In genomic region chr20:15079594-15080340, GRCh38 we compare ENCODE assay signal across 34 cellular contexts.
"Had no signal": no experiment of that assay in that cellular context is flagged by ENCODE, and none has a peak within 500 bp of the region (broad histone marks: within the 10 kb centered on the region; RNA-seq: fewer than 3 reads in every experiment).

No MANE protein-coding gene starts in this region.

- H3K36me3 ChIP-seq: adrenal gland, esophagus muscularis mucosa, gastrocnemius medialis, heart left ventricle had no signal

- H3K27ac Mint-ChIP-seq: activated CD4-positive, alpha-beta T cell treated with anti-CD3 and anti-CD28 coated beads for 36 hours; activated CD8-positive, alpha-beta memory T cell treated with anti-CD3 and anti-CD28 coated beads, Interleukin-2, amount 10 ng/mL, durations not matched to agents 7 days and 5 days; activated CD8-positive, alpha-beta T cell treated with anti-CD3 and anti-CD28 coated beads for 36 hours; activated naive CD4-positive, alpha-beta T cell treated with anti-CD3 and anti-CD28 coated beads for 36 hours; activated naive CD4-positive, alpha-beta T cell treated with anti-CD3 and anti-CD28 coated beads, Interleukin-2, amount 50 U/mL, for 24 hours; activated naive CD8-positive, alpha-beta T cell treated with anti-CD3 and anti-CD28 coated beads for 36 hours; activated naive CD8-positive, alpha-beta T cell treated with anti-CD3 and anti-CD28 coated beads, Interleukin-2, amount 50 U/mL, for 24 hours; activated T-helper 1 cell treated with anti-CD3 and anti-CD28 coated beads, Interleukin-12 subunit alpha, Interleukin-12 subunit beta, Interleukin-2, Interleukin-4 antibody, amounts not matched to agents 30 ng/mL and 10 ng/mL and 1 ng/mL, durations not matched to agents 14 hours and 24 hours and 36 hours; activated T-helper 2 cell treated with anti-CD3 and anti-CD28 coated beads, Interferon-gamma antibody, Interleukin-2, Interleukin-4, amounts not matched to agents 10 μg/mL and 5 μg/mL and 100 μg/mL, durations not matched to agents 14 hours and 24 hours and 36 hours; effector memory CD8-positive, alpha-beta T cell had no signal

- FAIRE-seq: colon had no signal

- H3K4me3 ChIP-seq: adrenal gland, body of pancreas, esophagus muscularis mucosa, gastrocnemius medialis, heart left ventricle had no signal

- ATAC-seq: activated CD4-positive, alpha-beta T cell treated with anti-CD3 and anti-CD28 coated beads for 36 hours; activated CD8-positive, alpha-beta memory T cell treated with anti-CD3 and anti-CD28 coated beads, Interleukin-2, amount 10 ng/mL, durations not matched to agents 7 days and 5 days; activated CD8-positive, alpha-beta T cell treated with anti-CD3 and anti-CD28 coated beads for 36 hours; activated naive CD8-positive, alpha-beta T cell treated with anti-CD3 and anti-CD28 coated beads, Interleukin-2, amount 50 U/mL, for 24 hours; body of pancreas; effector memory CD8-positive, alpha-beta T cell; foreskin keratinocyte; gastrocnemius medialis; heart left ventricle had no signal

- H3K27me3 ChIP-seq: adrenal gland, body of pancreas, esophagus muscularis mucosa, foreskin keratinocyte, gastrocnemius medialis, heart left ventricle had no signal

- H3K36me3 Mint-ChIP-seq: activated CD8-positive, alpha-beta memory T cell treated with anti-CD3 and anti-CD28 coated beads, Interleukin-2, amount 10 ng/mL, durations not matched to agents 7 days and 5 days; activated naive CD4-positive, alpha-beta T cell treated with anti-CD3 and anti-CD28 coated beads, Interleukin-2, amount 50 U/mL, for 24 hours; activated naive CD8-positive, alpha-beta T cell treated with anti-CD3 and anti-CD28 coated beads for 36 hours had no signal

- H3K4me1 Mint-ChIP-seq: activated CD4-positive, alpha-beta T cell treated with anti-CD3 and anti-CD28 coated beads for 36 hours; activated CD8-positive, alpha-beta memory T cell treated with anti-CD3 and anti-CD28 coated beads, Interleukin-2, amount 10 ng/mL, durations not matched to agents 7 days and 5 days; activated naive CD4-positive, alpha-beta T cell treated with anti-CD3 and anti-CD28 coated beads, Interleukin-2, amount 50 U/mL, for 24 hours; activated naive CD8-positive, alpha-beta T cell treated with anti-CD3 and anti-CD28 coated beads for 36 hours; activated naive CD8-positive, alpha-beta T cell treated with anti-CD3 and anti-CD28 coated beads, Interleukin-2, amount 50 U/mL, for 24 hours had no signal

- H3K27me3 Mint-ChIP-seq: activated CD4-positive, alpha-beta T cell treated with anti-CD3 and anti-CD28 coated beads for 36 hours; activated CD8-positive, alpha-beta memory T cell treated with anti-CD3 and anti-CD28 coated beads, Interleukin-2, amount 10 ng/mL, durations not matched to agents 7 days and 5 days; activated CD8-positive, alpha-beta T cell treated with anti-CD3 and anti-CD28 coated beads for 36 hours; activated naive CD4-positive, alpha-beta T cell treated with anti-CD3 and anti-CD28 coated beads, Interleukin-2, amount 50 U/mL, for 24 hours; activated naive CD8-positive, alpha-beta T cell treated with anti-CD3 and anti-CD28 coated beads for 36 hours; activated naive CD8-positive, alpha-beta T cell treated with anti-CD3 and anti-CD28 coated beads, Interleukin-2, amount 50 U/mL, for 24 hours; effector memory CD8-positive, alpha-beta T cell had no signal

- DNase-seq: activated CD4-positive, alpha-beta T cell treated with anti-CD3 and anti-CD28 coated beads for 36 hours; activated CD4-positive, alpha-beta T cell treated with anti-CD3 and anti-CD28 coated beads, Interleukin-2, amount 50 U/mL, for 1 hour; activated CD4-positive, alpha-beta T cell treated with anti-CD3 and anti-CD28 coated beads, Interleukin-2, amount 50 U/mL, for 48 hours; activated CD4-positive, CD25-positive, alpha-beta regulatory T cell; activated CD4-positive, CD25-positive, alpha-beta regulatory T cell treated with anti-CD3 and anti-CD28 coated beads, Interleukin-2, amount 50 U/mL, for 72 hours; activated CD8-positive, alpha-beta memory T cell treated with anti-CD3 and anti-CD28 coated beads, Interleukin-2, amount 10 ng/mL, durations not matched to agents 7 days and 5 days; activated CD8-positive, alpha-beta memory T cell treated with anti-CD3 and anti-CD28 coated beads, Interleukin-2, amount 50 U/mL, for 4 hours; activated CD8-positive, alpha-beta T cell treated with anti-CD3 and anti-CD28 coated beads for 36 hours; activated effector memory CD4-positive, alpha-beta T cell treated with anti-CD3 and anti-CD28 coated beads, Interleukin-2, amount 50 U/mL, for 16 hours; activated naive CD4-positive, alpha-beta T cell treated with anti-CD3 and anti-CD28 coated beads for 36 hours; activated naive CD8-positive, alpha-beta T cell treated with anti-CD3 and anti-CD28 coated beads for 36 hours; activated naive CD8-positive, alpha-beta T cell treated with anti-CD3 and anti-CD28 coated beads, Interleukin-2, amount 50 U/mL, for 24 hours; activated T-cell treated with anti-CD3 and anti-CD28 coated beads, Interleukin-2, amount 50 U/mL, for 1 hour; activated T-cell treated with anti-CD3 and anti-CD28 coated beads, Interleukin-2, amount 50 U/mL, for 48 hours; adrenal gland; amygdala; aorta; body of pancreas; caudate nucleus; cortex of kidney; dermis blood vessel endothelial cell; effector CD4-positive, alpha-beta T cell; effector memory CD8-positive, alpha-beta T cell; erythroblast; foreskin keratinocyte; gastrocnemius medialis; glutamatergic neuron; heart left ventricle; T-helper 2 cell had no signal

- H3K9me3 ChIP-seq: adrenal gland, body of pancreas, esophagus muscularis mucosa, gastrocnemius medialis, heart left ventricle had no signal

- H3K27ac ChIP-seq: adrenal gland, body of pancreas, esophagus muscularis mucosa, foreskin keratinocyte, gastrocnemius medialis, heart left ventricle had no signal

- H3K9me3 Mint-ChIP-seq: activated CD8-positive, alpha-beta T cell treated with anti-CD3 and anti-CD28 coated beads for 36 hours; activated naive CD4-positive, alpha-beta T cell treated with anti-CD3 and anti-CD28 coated beads for 36 hours; activated naive CD4-positive, alpha-beta T cell treated with anti-CD3 and anti-CD28 coated beads, Interleukin-2, amount 50 U/mL, for 24 hours; activated naive CD8-positive, alpha-beta T cell treated with anti-CD3 and anti-CD28 coated beads for 36 hours; activated naive CD8-positive, alpha-beta T cell treated with anti-CD3 and anti-CD28 coated beads, Interleukin-2, amount 50 U/mL, for 24 hours had no signal

- H3K4me1 ChIP-seq: adrenal gland, body of pancreas, esophagus muscularis mucosa, foreskin keratinocyte, gastrocnemius medialis, heart left ventricle had no signal

- H3K4me3 Mint-ChIP-seq: activated CD4-positive, alpha-beta T cell treated with anti-CD3 and anti-CD28 coated beads for 36 hours; activated CD8-positive, alpha-beta memory T cell treated with anti-CD3 and anti-CD28 coated beads, Interleukin-2, amount 10 ng/mL, durations not matched to agents 7 days and 5 days; activated CD8-positive, alpha-beta T cell treated with anti-CD3 and anti-CD28 coated beads for 36 hours; activated naive CD4-positive, alpha-beta T cell treated with anti-CD3 and anti-CD28 coated beads for 36 hours; activated naive CD4-positive, alpha-beta T cell treated with anti-CD3 and anti-CD28 coated beads, Interleukin-2, amount 50 U/mL, for 24 hours; activated naive CD8-positive, alpha-beta T cell treated with anti-CD3 and anti-CD28 coated beads for 36 hours; activated naive CD8-positive, alpha-beta T cell treated with anti-CD3 and anti-CD28 coated beads, Interleukin-2, amount 50 U/mL, for 24 hours; activated T-helper 1 cell treated with anti-CD3 and anti-CD28 coated beads, Interleukin-12 subunit alpha, Interleukin-12 subunit beta, Interleukin-2, Interleukin-4 antibody, amounts not matched to agents 30 ng/mL and 10 ng/mL and 1 ng/mL, durations not matched to agents 14 hours and 24 hours and 36 hours; effector memory CD8-positive, alpha-beta T cell had no signal
